9 cellular contexts compared by ENCODE assay signal in genomic region chr13:113393226-113393571, GRCh38. TPM values are rescaled to one million over a fixed set of nuclear protein-coding genes. Genes with fewer than 3 reads are reported as not detected.
A peak's percentile ranks its signal among the peaks of the same experiment; 100 is the strongest.
DNase-seq lines count a peak whose midpoint lies in the region; ATAC-seq and TF ChIP-seq lines count a peak whose summit lies in the region.
"Had no signal": no experiment of that assay in that cellular context is flagged by ENCODE, and none has a peak within 500 bp of the region (broad histone marks: within the 10 kb centered on the region; RNA-seq: fewer than 3 reads in every experiment).

No MANE protein-coding gene starts in this region.

- peak overlapping the region; percentile 85 for H3K27ac Mint-ChIP-seq in activated CD4-positive, alpha-beta T cell treated with anti-CD3 and anti-CD28 coated beads for 36 hours
- peak overlapping the region; percentile 25 to 86 for H3K27ac Mint-ChIP-seq in activated naive CD4-positive, alpha-beta T cell treated with anti-CD3 and anti-CD28 coated beads, Interleukin-2, amount 50 U/mL, for 72 hours

- H3K4me3 ChIP-seq in iPS-18c (ENCODE audit: insufficient read depth, low read depth, low read length) = peak overlapping the region; percentile 69; the same call in 1 of the 2 replicates
- peak overlapping the region; percentile 82 for H3K4me3 ChIP-seq in thoracic aorta

- no peak for ATAC-seq in activated CD4-positive, alpha-beta T cell treated with anti-CD3 and anti-CD28 coated beads for 36 hours
- ATAC-seq in activated naive CD4-positive, alpha-beta T cell treated with anti-CD3 and anti-CD28 coated beads, Interleukin-2, amount 50 U/mL, for 72 hours = no peak
- no peak for ATAC-seq in thoracic aorta (ENCODE audit: insufficient number of reproducible peaks, low FRiP score, low read depth)

- POLR2A ChIA-PET in activated CD4-positive, alpha-beta T cell treated with anti-CD3 and anti-CD28 coated beads for 36 hours (lab: Charles Lee) = no interaction called here

- H3K4me3 Mint-ChIP-seq in activated CD4-positive, alpha-beta T cell treated with anti-CD3 and anti-CD28 coated beads for 36 hours = peak overlapping the region; percentile 91

- H3K9me3 ChIP-seq in iPS-18c (ENCODE audit: control insufficient read depth, insufficient read depth, low read length) = peaks cover 12% of the 10 kb centered on the region
- no peaks in the 10 kb centered on the region for H3K9me3 ChIP-seq in thoracic aorta

- peaks cover 9 to 13% of the 10 kb centered on the region in 2 donors for H3K4me1 ChIP-seq in thoracic aorta (ENCODE audit: control insufficient read depth in 1 of 2, low read depth in 2 of 2)

- TF ChIP-seq CTCF in thoracic aorta (IDR thresholded peaks at IDR 0.05) = no peak

- no peaks in the 10 kb centered on the region for H3K27me3 Mint-ChIP-seq in activated CD4-positive, alpha-beta T cell treated with anti-CD3 and anti-CD28 coated beads for 36 hours

- no peaks in the 10 kb centered on the region for H3K9me3 Mint-ChIP-seq in activated CD4-positive, alpha-beta T cell treated with anti-CD3 and anti-CD28 coated beads for 36 hours (ENCODE audit: low read depth)
- no peaks in the 10 kb centered on the region for H3K9me3 Mint-ChIP-seq in activated naive CD4-positive, alpha-beta T cell treated with anti-CD3 and anti-CD28 coated beads, Interleukin-2, amount 50 U/mL, for 72 hours

- no peak overlapping the region for H3K27ac ChIP-seq in thoracic aorta

- no peaks in the 10 kb centered on the region for H3K36me3 ChIP-seq in thoracic aorta

- peak; percentile 29 for DNase-seq in activated CD4-positive, alpha-beta T cell treated with anti-CD3 and anti-CD28 coated beads for 36 hours
- DNase-seq in activated CD4-positive, alpha-beta T cell treated with anti-CD3 and anti-CD28 coated beads, Interleukin-2, amount 50 U/mL, for 4 hours = no peak
- DNase-seq in activated naive CD4-positive, alpha-beta T cell treated with anti-CD3 and anti-CD28 coated beads, Interleukin-2, amount 50 U/mL, for 72 hours (ENCODE audit: low spot score in 2 of 2) = no peak
- DNase-seq in thoracic aorta (ENCODE audit: low spot score) (no peak), NAMALWA (ENCODE audit: low spot score) (no peak), NCI-H1436 treated with DMSO at 0.1 percent for 48 hours (lab: John Stamatoyannopoulos, UW) (no peak), DMS 273 treated with DMSO at 0.1 percent for 48 hours (lab: John Stamatoyannopoulos, UW) (no peak)

- H3K36me3 Mint-ChIP-seq in activated CD4-positive, alpha-beta T cell treated with anti-CD3 and anti-CD28 coated beads for 36 hours (ENCODE audit: low read depth) = no peaks in the 10 kb centered on the region
- peaks cover 0 to 4% of the 10 kb centered on the region in 2 donors for H3K36me3 Mint-ChIP-seq in activated naive CD4-positive, alpha-beta T cell treated with anti-CD3 and anti-CD28 coated beads, Interleukin-2, amount 50 U/mL, for 72 hours

- peaks cover 4% of the 10 kb centered on the region for H3K4me1 Mint-ChIP-seq in activated CD4-positive, alpha-beta T cell treated with anti-CD3 and anti-CD28 coated beads for 36 hours

- CTCF ChIA-PET in activated CD4-positive, alpha-beta T cell treated with anti-CD3 and anti-CD28 coated beads for 36 hours (lab: Charles Lee) = no interaction called here

- intact Hi-C loops in activated CD4-positive, alpha-beta T cell treated with anti-CD3 and anti-CD28 coated beads for 36 hours (cut with DNase I, micrococcal nuclease) = no loop called here

- H3K27me3 ChIP-seq in thoracic aorta (replicated peaks; ENCODE audit: insufficient read depth) = no peaks in the 10 kb centered on the region

RNA-seq across cellular contexts. Expression of gene GRTP1, which starts 29.3 kb away (rescaled TPM):
- total RNA-seq in activated CD4-positive, alpha-beta T cell treated with anti-CD3 and anti-CD28 coated beads for 36 hours = 1 to 10 TPM; 1.6 to 2.1 TPM
- under 1 TPM in 1 of 2 donors, not detected in 1; 0.95 TPM for total RNA-seq in activated naive CD4-positive, alpha-beta T cell treated with anti-CD3 and anti-CD28 coated beads, Interleukin-2, amount 50 U/mL, for 72 hours
- total RNA-seq in thoracic aorta = 1 to 10 TPM; 1.9 to 5.6 TPM
- total RNA-seq: activated CD8-positive, alpha-beta memory T cell treated with anti-CD3 and anti-CD28 coated beads for 36 hours had no signal
